In genomic region chr21:22728091-22728490, GRCh38 we compare ENCODE assay signal across 18 cellular contexts.
"Had no signal": no experiment of that assay in that cellular context is flagged by ENCODE, and none has a peak within 500 bp of the region (broad histone marks: within the 10 kb centered on the region; RNA-seq: fewer than 3 reads in every experiment).

No MANE protein-coding gene starts in this region.

- H3K27ac ChIP-seq: epithelial cell of prostate, skin epidermis had no signal

- DNase-seq: activated CD4-positive, alpha-beta T cell treated with anti-CD3 and anti-CD28 coated beads, Interleukin-2, amount 50 U/mL, for 4 hours; activated CD4-positive, CD25-positive, alpha-beta regulatory T cell treated with anti-CD3 and anti-CD28 coated beads, Interleukin-2, amount 50 U/mL, for 72 hours; activated naive CD4-positive, alpha-beta T cell treated with anti-CD3 and anti-CD28 coated beads for 36 hours; activated naive CD8-positive, alpha-beta T cell treated with anti-CD3 and anti-CD28 coated beads, Interleukin-2, amount 50 U/mL, for 24 hours; aorta; effector memory CD4-positive, alpha-beta T cell; foreskin melanocyte; head of caudate nucleus; immature natural killer cell; occipital lobe; stimulated activated CD4-positive, alpha-beta T cell treated with anti-CD3 and anti-CD28 coated beads, Interleukin-4, amount 100 ng/mL, for 24 hours; stimulated activated CD8-positive, alpha-beta memory T cell treated with anti-CD3 and anti-CD28 coated beads, Interleukin-4, amount 100 ng/mL, for 48 hours; stimulated activated naive CD4-positive, alpha-beta T cell treated with Interleukin-2 at 50 U/mL for 16 hours; T1000; trophoblast cell had no signal

- H3K4me3 ChIP-seq: skin epidermis had no signal

- ATAC-seq: activated naive CD8-positive, alpha-beta T cell treated with anti-CD3 and anti-CD28 coated beads, Interleukin-2, amount 50 U/mL, for 24 hours; activated T-helper 17 cell treated with anti-CD3 and anti-CD28 coated beads, Interleukin-2, amount 50 U/mL, for 72 hours had no signal
